ENCODE assay signal across 8 cellular contexts in the genomic region with DNA sequence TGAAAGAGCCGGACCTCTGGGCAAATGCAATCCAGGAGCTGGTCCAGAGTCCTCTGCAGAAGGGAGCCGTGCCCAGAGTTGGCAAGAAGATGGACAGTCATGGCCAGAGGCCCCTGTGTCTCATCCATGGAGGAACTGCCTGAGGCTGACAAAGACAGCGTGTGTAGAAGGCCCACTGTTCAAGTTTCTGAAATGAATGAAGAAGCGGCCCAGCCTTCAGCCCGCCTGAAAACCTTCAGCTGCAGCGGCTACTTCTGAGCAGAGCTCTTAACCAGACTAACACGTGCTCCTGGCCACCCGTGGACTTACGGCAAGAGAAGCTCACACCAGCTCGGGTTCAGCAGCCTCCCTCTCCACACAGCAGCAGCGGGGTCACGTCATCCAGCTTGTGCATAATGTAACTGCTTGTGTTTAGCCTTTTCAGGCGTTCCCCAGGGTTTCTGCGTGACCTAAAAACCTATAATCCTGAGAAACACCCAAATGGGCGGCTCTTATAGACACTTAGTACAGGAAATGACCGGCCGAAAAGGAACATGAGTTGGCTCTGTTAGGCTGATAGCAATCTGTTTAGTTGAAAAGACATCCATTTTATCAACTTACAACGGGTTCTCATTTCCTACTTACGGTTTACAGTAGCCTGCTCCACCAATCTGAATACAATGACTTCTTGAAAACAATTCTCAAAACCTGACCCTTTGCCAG. TPM values are rescaled to one million over a fixed set of nuclear protein-coding genes. Genes with fewer than 3 reads are reported as not detected.
A peak's percentile ranks its signal among the peaks of the same experiment; 100 is the strongest.
DNase-seq lines count a peak whose midpoint lies in the region; ATAC-seq and TF ChIP-seq lines count a peak whose summit lies in the region.

Gene FAM124B, minus strand, starts transcription at position 467 of the 702 bp plus-strand sequence. Its CDS starts 339 bp downstream, at position 128.

- H3F3A ChIP-seq in smooth muscle cell (ENCODE audit: low read depth): no peaks in the 10 kb centered on the region

- H3K27me3 ChIP-seq in smooth muscle cell (ENCODE audit: low read depth): no peaks in the 10 kb centered on the region

- peaks cover 8% of the 10 kb centered on the region for H3K4me1 Mint-ChIP-seq in activated naive CD8-positive, alpha-beta T cell treated with anti-CD3 and anti-CD28 coated beads, Interleukin-2, amount 50 U/mL, for 24 hours

- H3K4me3 ChIP-seq in smooth muscle cell: peak within 1 kb of the TSS; percentile 12

- ATAC-seq in GM18861 (IDR thresholded peaks at IDR 0.05; ENCODE audit: unreplicated experiment): peak; percentile 51
- peak; percentile 80 for ATAC-seq in activated naive CD8-positive, alpha-beta T cell treated with anti-CD3 and anti-CD28 coated beads, Interleukin-2, amount 50 U/mL, for 24 hours
- no peak for ATAC-seq in HG02840 (IDR thresholded peaks at IDR 0.05; ENCODE audit: low FRiP score, unreplicated experiment)

- H3K9me3 ChIP-seq in smooth muscle cell (replicated peaks; ENCODE audit: low read depth): no peaks in the 10 kb centered on the region

- no peaks in the 10 kb centered on the region for H4K20me1 ChIP-seq in smooth muscle cell (ENCODE audit: low read depth)

- peaks cover 3% of the 10 kb centered on the region for H3K9me3 Mint-ChIP-seq in activated naive CD8-positive, alpha-beta T cell treated with anti-CD3 and anti-CD28 coated beads, Interleukin-2, amount 50 U/mL, for 24 hours

- H3K27ac ChIP-seq in smooth muscle cell (ENCODE audit: low read depth): peak within 1 kb of the TSS; percentile 72

- H3K4me3 Mint-ChIP-seq in activated naive CD8-positive, alpha-beta T cell treated with anti-CD3 and anti-CD28 coated beads, Interleukin-2, amount 50 U/mL, for 24 hours: peak within 1 kb of the TSS; percentile 40

- peaks cover 5% of the 10 kb centered on the region for H3K27me3 Mint-ChIP-seq in activated naive CD8-positive, alpha-beta T cell treated with anti-CD3 and anti-CD28 coated beads, Interleukin-2, amount 50 U/mL, for 24 hours

- no peaks in the 10 kb centered on the region for H3K79me2 ChIP-seq in smooth muscle cell (ENCODE audit: low read depth)

- H3K36me3 Mint-ChIP-seq in activated naive CD8-positive, alpha-beta T cell treated with anti-CD3 and anti-CD28 coated beads, Interleukin-2, amount 50 U/mL, for 24 hours (ENCODE audit: low read depth): no peaks in the 10 kb centered on the region

- H2AFZ ChIP-seq in smooth muscle cell (ENCODE audit: low read depth): peak within 1 kb of the TSS; percentile 86

- H3K36me3 ChIP-seq in smooth muscle cell (ENCODE audit: low read depth): no peaks in the 10 kb centered on the region

- DNase-seq in NCI-H69 (lab: John Stamatoyannopoulos, UW) (peak; percentile 53), inferior parietal cortex (ENCODE audit: extremely low spot score) (peak; percentile 29), smooth muscle cell (lab: John Stamatoyannopoulos, UW; ENCODE audit: unreplicated experiment) (peak; percentile 18), NCI-H82 (lab: John Stamatoyannopoulos, UW) (no peak), SHP77 treated with DMSO at 0.1 percent for 48 hours (lab: John Stamatoyannopoulos, UW) (no peak)
- peak; percentile 39 for DNase-seq in activated naive CD8-positive, alpha-beta T cell treated with anti-CD3 and anti-CD28 coated beads, Interleukin-2, amount 50 U/mL, for 24 hours

- H3K9ac ChIP-seq in smooth muscle cell (ENCODE audit: low read depth): no peak within 1 kb of the TSS

- 38% methylated on average over 19 of the region's 19 CpGs for WGBS in smooth muscle cell (ENCODE audit: low lambda C conversion rate)

- peak within 1 kb of the TSS; percentile 47 for H3K4me2 ChIP-seq in smooth muscle cell

- no peak for TF ChIP-seq CTCF in smooth muscle cell (IDR thresholded peaks at IDR 0.05; ENCODE audit: borderline replicate concordance, insufficient read depth, poor library complexity, severe bottlenecking)

- no peaks in the 10 kb centered on the region for H3K4me1 ChIP-seq in smooth muscle cell (ENCODE audit: low read depth)

- H3K27ac Mint-ChIP-seq in activated naive CD8-positive, alpha-beta T cell treated with anti-CD3 and anti-CD28 coated beads, Interleukin-2, amount 50 U/mL, for 24 hours: peak within 1 kb of the TSS; percentile 8

RNA-seq across cellular contexts. Expression of gene FAM124B, which starts in this region (rescaled TPM):
- 0.09 TPM in 1 of 2 replicates, not detected in the other for total RNA-seq in smooth muscle cell
- polyA plus RNA-seq in smooth muscle cell: 1.2 TPM in 1 of 2 replicates, not detected in the other

Comparison
In these comparisons a context has a peak if more than half of its experiments do, and no peak if none do; other contexts are left out.
1. DNase-seq: peak in NCI-H69 (single experiment), activated naive CD8-positive, alpha-beta T cell treated with anti-CD3 and anti-CD28 coated beads, Interleukin-2, amount 50 U/mL, for 24 hours (single experiment), inferior parietal cortex (single experiment) and smooth muscle cell (single experiment); none in NCI-H82 (single experiment) and SHP77 treated with DMSO at 0.1 percent for 48 hours (single experiment).